7 cellular contexts compared by ENCODE assay signal in genomic region chr1:21294266-21295058, GRCh38. TPM values are rescaled to one million over a fixed set of nuclear protein-coding genes. Genes with fewer than 3 reads are reported as not detected.
DNase-seq lines count a peak whose midpoint lies in the region; ATAC-seq, FAIRE-seq and TF ChIP-seq lines count a peak whose summit lies in the region.

No MANE protein-coding gene starts in this region.

- no peak overlapping the region for H3K4me3 ChIP-seq in dorsolateral prefrontal cortex
- H3K4me3 ChIP-seq in small intestine (ENCODE audit: low read depth in 1 of 2, low read length in 2 of 2), result no peak overlapping the region

- intact Hi-C loops in dorsolateral prefrontal cortex (cut with DNase I), result no loop called here

- TF ChIP-seq CTCF in dorsolateral prefrontal cortex (IDR thresholded peaks at IDR 0.05 in 54 of 56, conservative IDR thresholded peaks at IDR 0.05 in 2 of 56; ENCODE audit: low read depth in 1 of 56, partially characterized antibody in 56 of 56), result no peak

- FAIRE-seq in small intestine (lab: Jason Lieb, UNC), result no peak

- H3K36me3 ChIP-seq in small intestine (ENCODE audit: control insufficient read depth in 2 of 2, insufficient read depth in 2 of 2, low read length in 2 of 2), result no peaks in the 10 kb centered on the region

- peak; percentile 54 for ATAC-seq in GM19395 (IDR thresholded peaks at IDR 0.05; ENCODE audit: unreplicated experiment)
- peak; percentile 64 for ATAC-seq in HG03354 (IDR thresholded peaks at IDR 0.05; ENCODE audit: poor library complexity, severe bottlenecking, unreplicated experiment)

- H3K27ac ChIP-seq in dorsolateral prefrontal cortex (peak overlapping the region in 34 of 59 donors; percentile 2 to 77 (median 56)), small intestine (ENCODE audit: low read depth in 1 of 2, low read length in 1 of 2) (peak overlapping the region; percentile 69 to 76)

- 45 to 68% (median 59%) methylated on average over 13 of the region's 13 CpGs for WGBS in small intestine, 3 donors

- H3K9me3 ChIP-seq in small intestine (ENCODE audit: control insufficient read depth, low read depth), result no peaks in the 10 kb centered on the region

- DNase-seq in activated CD4-positive, CD25-positive, alpha-beta regulatory T cell treated with anti-CD3 and anti-CD28 coated beads, Interleukin-2, amount 50 U/mL, for 72 hours, result peak; percentile 78
- no peak for DNase-seq in dorsolateral prefrontal cortex
- DNase-seq in small intestine, result no peak
- no peak for DNase-seq in AG08395 (ENCODE audit: low spot score)
- no peak for DNase-seq in UCSD-AML1 (lab: John Stamatoyannopoulos, UW; ENCODE audit: unreplicated experiment)

- no peaks in the 10 kb centered on the region for H3K27me3 ChIP-seq in dorsolateral prefrontal cortex
- no peaks in the 10 kb centered on the region for H3K27me3 ChIP-seq in small intestine (ENCODE audit: control insufficient read depth in 2 of 2, insufficient read depth in 2 of 2, low read length in 2 of 2)

- H3K4me1 ChIP-seq in small intestine (ENCODE audit: control insufficient read depth in 2 of 2, insufficient read depth in 1 of 2, low read depth in 1 of 2, low read length in 1 of 2), result peaks cover 2 to 12% of the 10 kb centered on the region in 2 donors

RNA-seq across cellular contexts. Expression of gene ECE1, which starts 4.2 kb away (rescaled TPM):
- total RNA-seq in dorsolateral prefrontal cortex, result 100 to 1,000 TPM in 2 of 120 experiments, 10 to 100 TPM in 118; 38.8 to 122 (median 62.6) TPM
- 10 to 100 TPM; 20.8 to 58.1 (median 22.7) TPM for polyA plus RNA-seq in small intestine
